ENCODE assay signal across 7 cellular contexts in genomic region chr5:134114886-134115805, GRCh38. TPM values are rescaled to one million over a fixed set of nuclear protein-coding genes. Genes with fewer than 3 reads are reported as not detected.
DNase-seq lines count a peak whose midpoint lies in the region; ATAC-seq and TF ChIP-seq lines count a peak whose summit lies in the region.

No MANE protein-coding gene starts in this region.

- H3K27me3 ChIP-seq in skeletal muscle satellite cell (ENCODE audit: control insufficient read depth, insufficient read depth, low read length), result peaks cover 15% of the 10 kb centered on the region

- H3K4me1 ChIP-seq in skeletal muscle satellite cell (ENCODE audit: control insufficient read depth, insufficient read depth, low read length), result peaks cover 20% of the 10 kb centered on the region

- no peaks in the 10 kb centered on the region for H3K36me3 ChIP-seq in skeletal muscle satellite cell (ENCODE audit: insufficient read depth, low read length)

- no peak for TF ChIP-seq CTCF in fibroblast of the aortic adventitia (IDR thresholded peaks at IDR 0.05; ENCODE audit: insufficient read depth, low read length)

- H3K4me3 ChIP-seq in fibroblast of the aortic adventitia (ENCODE audit: low read depth, low read length) (peak overlapping the region; percentile 71), skeletal muscle satellite cell (ENCODE audit: low read length) (peak overlapping the region; percentile 72)

- H3K9me3 ChIP-seq in skeletal muscle satellite cell (replicated peaks; ENCODE audit: low read length), result no peaks in the 10 kb centered on the region

- peak; percentile 8 for ATAC-seq in GM19455 (IDR thresholded peaks at IDR 0.05; ENCODE audit: unreplicated experiment)

- peak; percentile 74 for DNase-seq in HuH-7 (ENCODE audit: low spot score)
- peak; percentile 81 for DNase-seq in activated T-cell treated with anti-CD3 and anti-CD28 coated beads for 4 hours
- no peak for DNase-seq in fibroblast of the aortic adventitia (ENCODE audit: low read depth)
- no peak for DNase-seq in NOMO-1 treated with DMSO at 0.1 percent for 48 hours (lab: John Stamatoyannopoulos, UW; ENCODE audit: unreplicated experiment)
- DNase-seq in NCI-H187 treated with DMSO at 0.1 percent for 48 hours (lab: John Stamatoyannopoulos, UW), result no peak

- H3K9ac ChIP-seq in skeletal muscle satellite cell (ENCODE audit: low read depth, low read length), result peak overlapping the region; percentile 32

- peak overlapping the region; percentile 86 for H3K4me2 ChIP-seq in skeletal muscle satellite cell (ENCODE audit: low read length)

RNA-seq across cellular contexts. Expression of gene TCF7, which starts 0.7 kb away (rescaled TPM):
- 1.1 and 16.8 TPM in 2 replicates for total RNA-seq in fibroblast of the aortic adventitia (ENCODE audit: low replicate concordance)
- total RNA-seq in skeletal muscle satellite cell (2012; rRNA removed), result 3.1 and 3.8 TPM in 2 replicates

Comparison
In these comparisons a context has a peak if more than half of its experiments do, and no peak if none do; other contexts are left out.
1. DNase-seq: peak in HuH-7 (single experiment) and activated T-cell treated with anti-CD3 and anti-CD28 coated beads for 4 hours (single experiment); none in fibroblast of the aortic adventitia (single experiment), NOMO-1 treated with DMSO at 0.1 percent for 48 hours (single experiment) and NCI-H187 treated with DMSO at 0.1 percent for 48 hours (single experiment).